1 cellular context compared by ENCODE assay signal in genomic region chr10:96321822-96322221, GRCh38.
TF ChIP-seq lines count a peak whose summit lies in the region.

No MANE protein-coding gene starts in this region.

TF ChIP-seq in H1, 55 proteins besides CTCF, POLR2A, EP300 and RAD21:
- no peak for TF ChIP-seq PHF8 (conservative IDR thresholded peaks at IDR 0.05; ENCODE audit: low read depth, low read length)
